ENCODE assay signal across 18 cellular contexts in genomic region chr11:94932503-94932902, GRCh38. TPM values are rescaled to one million over a fixed set of nuclear protein-coding genes. Genes with fewer than 3 reads are reported as not detected.
DNase-seq lines count a peak whose midpoint lies in the region; ATAC-seq, FAIRE-seq and TF ChIP-seq lines count a peak whose summit lies in the region.
"Had no signal": no experiment of that assay in that cellular context is flagged by ENCODE, and none has a peak within 500 bp of the region (broad histone marks: within the 10 kb centered on the region; RNA-seq: fewer than 3 reads in every experiment).

No MANE protein-coding gene starts in this region.

- POLR2A ChIA-PET in activated CD4-positive, alpha-beta memory T cell treated with anti-CD3 and anti-CD28 coated beads for 36 hours (lab: Charles Lee), result no interaction called here

- H3K27ac Mint-ChIP-seq in glutamatergic neuron (ENCODE audit: unreplicated experiment), result peak overlapping the region; percentile 69
- no peak overlapping the region for H3K27ac Mint-ChIP-seq in activated CD4-positive, alpha-beta memory T cell treated with anti-CD3 and anti-CD28 coated beads for 36 hours
- H3K27ac Mint-ChIP-seq in T-helper 17 cell, result no peak overlapping the region

- TF ChIP-seq CTCF in brain microvascular endothelial cell (IDR thresholded peaks at IDR 0.05; ENCODE audit: low read depth, low read length, missing control alignments) (no peak), glutamatergic neuron (IDR thresholded peaks at IDR 0.05; ENCODE audit: partially characterized antibody, unreplicated experiment) (no peak), stomach (IDR thresholded peaks at IDR 0.05) (no peak)

- DNase-seq in EH (ENCODE audit: low read depth) (peak; percentile 50), brain microvascular endothelial cell (no peak), glutamatergic neuron (no peak), stomach (no peak), urothelium cell line (ENCODE audit: low spot score) (no peak), T-helper 17 cell (no peak), hippocampal formation (lab: John Stamatoyannopoulos, UW) (no peak)
- DNase-seq in activated CD4-positive, alpha-beta memory T cell treated with anti-CD3 and anti-CD28 coated beads for 36 hours, result no peak
- DNase-seq: GF-D8, NCI-H1436, NCI-H2029 treated with DMSO at 0.1 percent for 48 hours, NCI-H748 treated with DMSO at 0.1 percent for 48 hours, SJCRH30 had no signal

- no peak for ATAC-seq in T-helper 17 cell
- ATAC-seq: HepG2, PC-3 had no signal

- TF ChIP-seq EP300 in stomach (IDR thresholded peaks at IDR 0.05), result no peak

- CTCF ChIA-PET in activated CD4-positive, alpha-beta memory T cell treated with anti-CD3 and anti-CD28 coated beads for 36 hours (lab: Charles Lee), result no interaction called here

- TF ChIP-seq POLR2A in stomach (IDR thresholded peaks at IDR 0.05), result no peak

- 94 to 98% (median 96%) methylated on average over 5 of the region's 5 CpGs for WGBS in stomach, 5 donors

- H3K36me3 Mint-ChIP-seq in glutamatergic neuron (ENCODE audit: unreplicated experiment), result no peaks in the 10 kb centered on the region
- no peaks in the 10 kb centered on the region for H3K36me3 Mint-ChIP-seq in activated CD4-positive, alpha-beta memory T cell treated with anti-CD3 and anti-CD28 coated beads for 36 hours
- peaks cover 4% of the 10 kb centered on the region for H3K36me3 Mint-ChIP-seq in T-helper 17 cell (ENCODE audit: low read depth)

- H3K36me3 ChIP-seq in brain microvascular endothelial cell (replicated peaks), result no peaks in the 10 kb centered on the region
- H3K36me3 ChIP-seq in stomach, result no peaks in the 10 kb centered on the region
- H3K36me3 ChIP-seq: SJCRH30 had no signal

- H3K4me1 Mint-ChIP-seq in glutamatergic neuron (ENCODE audit: low read depth, unreplicated experiment), result peaks cover 33% of the 10 kb centered on the region
- H3K4me1 Mint-ChIP-seq in activated CD4-positive, alpha-beta memory T cell treated with anti-CD3 and anti-CD28 coated beads for 36 hours (ENCODE audit: low read depth), result peaks cover 31% of the 10 kb centered on the region
- H3K4me1 Mint-ChIP-seq in T-helper 17 cell, result peaks cover 27% of the 10 kb centered on the region

- H3K4me1 ChIP-seq in stomach, result peaks cover 0 to 12% (median 9%) of the 10 kb centered on the region in 4 donors

- no peak for FAIRE-seq in urothelium cell line (lab: Jason Lieb, UNC)
- FAIRE-seq: GM12891, H1, HepG2 had no signal

- peak overlapping the region; percentile 92 for H3K27ac ChIP-seq in brain microvascular endothelial cell
- peak overlapping the region in 3 of 5 donors; percentile 15 to 50 (median 35) for H3K27ac ChIP-seq in stomach
- H3K27ac ChIP-seq: KMS-11, SJCRH30 had no signal

- H3K9me3 Mint-ChIP-seq in glutamatergic neuron (ENCODE audit: unreplicated experiment), result peaks cover 6% of the 10 kb centered on the region
- no peaks in the 10 kb centered on the region for H3K9me3 Mint-ChIP-seq in activated CD4-positive, alpha-beta memory T cell treated with anti-CD3 and anti-CD28 coated beads for 36 hours

- H3K27me3 Mint-ChIP-seq in glutamatergic neuron (ENCODE audit: unreplicated experiment) (peaks cover 14% of the 10 kb centered on the region), T-helper 17 cell (no peaks in the 10 kb centered on the region)
- no peaks in the 10 kb centered on the region for H3K27me3 Mint-ChIP-seq in activated CD4-positive, alpha-beta memory T cell treated with anti-CD3 and anti-CD28 coated beads for 36 hours

- H3K4me3 Mint-ChIP-seq in glutamatergic neuron (ENCODE audit: unreplicated experiment) (no peak overlapping the region), T-helper 17 cell (no peak overlapping the region)
- no peak overlapping the region for H3K4me3 Mint-ChIP-seq in activated CD4-positive, alpha-beta memory T cell treated with anti-CD3 and anti-CD28 coated beads for 36 hours

- intact Hi-C loops in stomach (cut with DNase I; ENCODE audit: low total_unique reads), result no loop called here
- intact Hi-C loops in activated CD4-positive, alpha-beta memory T cell treated with anti-CD3 and anti-CD28 coated beads for 36 hours (cut with micrococcal nuclease), result no loop called here

- no peaks in the 10 kb centered on the region for H3K9me3 ChIP-seq in stomach
- no peaks in the 10 kb centered on the region for H3K9me3 ChIP-seq in T-helper 17 cell (ENCODE audit: control insufficient read depth, low read length, poor library complexity, severe bottlenecking)
- H3K9me3 ChIP-seq: SJCRH30 had no signal

- H3K4me3 ChIP-seq in brain microvascular endothelial cell (ENCODE audit: low read depth, low read length) (no peak overlapping the region), stomach (no peak overlapping the region)
- H3K4me3 ChIP-seq: SJCRH30 had no signal

- in situ Hi-C loops in brain microvascular endothelial cell (cut with HindIII; ENCODE audit: low pct_ligation_motif_present, low sequenced_read_pairs), result no loop called here

- no peaks in the 10 kb centered on the region for H3K27me3 ChIP-seq in brain microvascular endothelial cell (replicated peaks)
- no peaks in the 10 kb centered on the region for H3K27me3 ChIP-seq in stomach
- H3K27me3 ChIP-seq: SJCRH30 had no signal

RNA-seq across cellular contexts. Expression of gene CWC15, which starts 40.9 kb away (rescaled TPM):
- total RNA-seq in glutamatergic neuron (ENCODE audit: unreplicated experiment), result 65.1 TPM
- 10 to 100 TPM in 4 of 5 donors, 1 to 10 TPM in 1; 8.2 to 47.2 (median 37.5) TPM for total RNA-seq in stomach
- 10 to 100 TPM; 53.9 to 88.9 (median 56.7) TPM for polyA plus RNA-seq in stomach
- total RNA-seq in activated CD4-positive, alpha-beta memory T cell treated with anti-CD3 and anti-CD28 coated beads for 36 hours, result 10 to 100 TPM; 65.9 to 67.1 TPM
- 10 to 100 TPM; 77.0 to 88.9 TPM for total RNA-seq in T-helper 17 cell

RNA-seq across cellular contexts. Expression of gene KDM4D, which starts 41.0 kb away (rescaled TPM):
- 1.3 TPM for total RNA-seq in glutamatergic neuron (ENCODE audit: unreplicated experiment)
- total RNA-seq in stomach, result under 1 TPM in 2 of 5 donors, not detected in 3; 0.58 to 0.73 TPM
- polyA plus RNA-seq in stomach, result under 1 TPM; 0.12 to 0.31 (median 0.25) TPM
- total RNA-seq in activated CD4-positive, alpha-beta memory T cell treated with anti-CD3 and anti-CD28 coated beads for 36 hours, result 1 to 10 TPM; 1.4 to 1.6 TPM
- total RNA-seq in T-helper 17 cell, result under 1 TPM; 0.23 to 0.27 TPM
